Comparison of ENCODE assay signal across 11 cellular contexts in genomic region chr13:66659291-66660012, GRCh38.
DNase-seq lines count a peak whose midpoint lies in the region; ATAC-seq and TF ChIP-seq lines count a peak whose summit lies in the region.
"Had no signal": no experiment of that assay in that cellular context is flagged by ENCODE, and none has a peak within 500 bp of the region (broad histone marks: within the 10 kb centered on the region; RNA-seq: fewer than 3 reads in every experiment).

No MANE protein-coding gene starts in this region.

- H3K27ac ChIP-seq in epithelial cell of prostate (peak overlapping the region; percentile 19), Peyer's patch (no peak overlapping the region)

- ATAC-seq in GM21447 (IDR thresholded peaks at IDR 0.05; ENCODE audit: unreplicated experiment) (peak; percentile 37), HG03342 (IDR thresholded peaks at IDR 0.05; ENCODE audit: unreplicated experiment) (peak; percentile 32), left lobe of liver (no peak)

- no peak for DNase-seq in epithelial cell of prostate (ENCODE audit: low read depth, low spot score)
- DNase-seq in activated naive CD4-positive, alpha-beta T cell treated with anti-CD3 and anti-CD28 coated beads, Interleukin-2, amount 50 U/mL, for 16 hours = no peak
- no peak for DNase-seq in NCI-H345 treated with DMSO at 0.1 percent for 48 hours (lab: John Stamatoyannopoulos, UW; ENCODE audit: unreplicated experiment)
- no peak for DNase-seq in Peyer's patch
- DNase-seq in left lobe of liver (ENCODE audit: low spot score) = no peak
- DNase-seq: DMS79 treated with DMSO at 0.1 percent for 48 hours; stimulated activated naive CD8-positive, alpha-beta T cell treated with anti-CD3 and anti-CD28 coated beads, Interleukin-15, amount 100 ng/mL, for 72 hours; T-helper 1 cell had no signal

- H3K9me3 ChIP-seq in Peyer's patch = no peaks in the 10 kb centered on the region

- no peak for TF ChIP-seq CTCF in Peyer's patch (IDR thresholded peaks at IDR 0.05)

- H3K27me3 ChIP-seq in Peyer's patch = no peaks in the 10 kb centered on the region

- H3K4me1 ChIP-seq in Peyer's patch = no peaks in the 10 kb centered on the region

- TF ChIP-seq POLR2A in Peyer's patch (IDR thresholded peaks at IDR 0.05) = no peak

- peak overlapping the region; percentile 56 for H3K4me3 ChIP-seq in GM08714 (ENCODE audit: low read length)
- H3K4me3 ChIP-seq in Peyer's patch = no peak overlapping the region

- no peaks in the 10 kb centered on the region for H3K36me3 ChIP-seq in Peyer's patch
